9 cellular contexts compared by ENCODE assay signal in genomic region chr17:60087882-60088669, GRCh38. TPM values are rescaled to one million over a fixed set of nuclear protein-coding genes. Genes with fewer than 3 reads are reported as not detected.
DNase-seq lines count a peak whose midpoint lies in the region; ATAC-seq and FAIRE-seq lines count a peak whose summit lies in the region.
"Had no signal": no experiment of that assay in that cellular context is flagged by ENCODE, and none has a peak within 500 bp of the region (broad histone marks: within the 10 kb centered on the region; RNA-seq: fewer than 3 reads in every experiment).

No MANE protein-coding gene starts in this region.

- peak; percentile 51 for DNase-seq in ELF-1 (ENCODE audit: low read depth, low spot score)
- peak; percentile 20 for DNase-seq in OCI-M1 (lab: John Stamatoyannopoulos, UW)
- peak; percentile 77 for DNase-seq in fibroblast of gingiva (ENCODE audit: low read depth)
- peak; percentile 13 for DNase-seq in small intestine
- no peak for DNase-seq in activated CD4-positive, alpha-beta T cell treated with anti-CD3 and anti-CD28 coated beads for 4 hours
- no peak for DNase-seq in GM19239 (ENCODE audit: insufficient read length, low spot score)
- DNase-seq: anterior cingulate cortex had no signal

- H3K4me3 ChIP-seq in small intestine (ENCODE audit: low read depth in 1 of 2, low read length in 2 of 2): no peak overlapping the region

- no peaks in the 10 kb centered on the region for H3K9me3 ChIP-seq in small intestine (ENCODE audit: control insufficient read depth, low read depth)

- no peak overlapping the region for H3K27ac ChIP-seq in small intestine (ENCODE audit: low read depth in 1 of 2, low read length in 1 of 2)

- ATAC-seq in HG02973 (IDR thresholded peaks at IDR 0.05; ENCODE audit: unreplicated experiment) (no peak), HG02981 (IDR thresholded peaks at IDR 0.05; ENCODE audit: unreplicated experiment) (no peak)

- WGBS in small intestine, 3 donors: 71 to 80% (median 78%) methylated on average over 6 of the region's 6 CpGs

- no peaks in the 10 kb centered on the region for H3K4me1 ChIP-seq in small intestine (ENCODE audit: control insufficient read depth in 2 of 2, insufficient read depth in 1 of 2, low read depth in 1 of 2, low read length in 1 of 2)

- no peak for FAIRE-seq in small intestine (lab: Jason Lieb, UNC)
- FAIRE-seq in GM19239 (lab: Jason Lieb, UNC): no peak

- no peaks in the 10 kb centered on the region for H3K27me3 ChIP-seq in small intestine (ENCODE audit: control insufficient read depth in 2 of 2, insufficient read depth in 2 of 2, low read length in 2 of 2)

- H3K36me3 ChIP-seq in small intestine (ENCODE audit: control insufficient read depth in 2 of 2, insufficient read depth in 2 of 2, low read length in 2 of 2): no peaks in the 10 kb centered on the region

RNA-seq across cellular contexts. Expression of gene HEATR6, which starts 9.4 kb away (rescaled TPM):
- polyA plus RNA-seq in small intestine: 1 to 10 TPM; 2.2 to 4.9 (median 2.4) TPM

Comparison
In these comparisons a context has a peak if more than half of its experiments do, and no peak if none do; other contexts are left out.
1. DNase-seq: peak in ELF-1 (single experiment), OCI-M1 (single experiment), fibroblast of gingiva (single experiment) and small intestine (single experiment); none in activated CD4-positive, alpha-beta T cell treated with anti-CD3 and anti-CD28 coated beads for 4 hours (0 of 2) and GM19239 (single experiment).